In genomic region chr4:80137631-80138030, GRCh38 we compare ENCODE assay signal across 1 cellular context.
TF ChIP-seq lines count a peak whose summit lies in the region.

No MANE protein-coding gene starts in this region.

TF ChIP-seq in K562, 482 proteins besides CTCF, POLR2A, EP300 and RAD21 (continued from another document and continues in another):
- TF ChIP-seq ZBTB12 (CRISPR knock-in tag; IDR thresholded peaks at IDR 0.05), result no peak
- TF ChIP-seq DEAF1 (CRISPR knock-in tag; IDR thresholded peaks at IDR 0.05), result no peak
- TF ChIP-seq DPF2 (IDR thresholded peaks at IDR 0.05), result peak; percentile 76
- TF ChIP-seq NBN (IDR thresholded peaks at IDR 0.05; ENCODE audit: low read depth), result no peak
- no peak for TF ChIP-seq ETS1 (conservative IDR thresholded peaks at IDR 0.05; ENCODE audit: control insufficient read depth, low read depth, low read length)
- 0 out of 2 replicates have a peak, but pooled peaks have one; percentile 36 for TF ChIP-seq LEF1 (IDR thresholded peaks at IDR 0.05)
- no peak for TF ChIP-seq POLR2AphosphoS5 (IDR thresholded peaks at IDR 0.05; ENCODE audit: control insufficient read depth, insufficient read depth, low read depth, low read length)
- peak; percentile 41; the same call in 1 of the 2 replicates for TF ChIP-seq SMARCE1 (IDR thresholded peaks at IDR 0.05)
- no peak for TF ChIP-seq ZNF780A (CRISPR knock-in tag; IDR thresholded peaks at IDR 0.05)
- TF ChIP-seq CBFA2T2 (conservative IDR thresholded peaks at IDR 0.05), result no peak
- no peak for TF ChIP-seq KLF13 (tag; IDR thresholded peaks at IDR 0.05; ENCODE audit: borderline replicate concordance, low read depth)
- no peak for TF ChIP-seq NFYB (IDR thresholded peaks at IDR 0.05; ENCODE audit: extremely low read depth, insufficient read length)
- peak in 1 of 2 experiments; percentile 31 for TF ChIP-seq AFF1 (IDR thresholded peaks at IDR 0.05; ENCODE audit: low read depth in 1 of 2, partially characterized antibody in 2 of 2)
- peak; percentile 59 for TF ChIP-seq BRD9 (IDR thresholded peaks at IDR 0.05; ENCODE audit: low read depth, partially characterized antibody)
- 0 out of 2 replicates have a peak, but pooled peaks have one; percentile 43 for TF ChIP-seq SMARCA4 (IDR thresholded peaks at IDR 0.05)
- no peak for TF ChIP-seq RHOXF2B (CRISPR knock-in tag; conservative IDR thresholded peaks at IDR 0.05)
- TF ChIP-seq TCF7 (IDR thresholded peaks at IDR 0.05; ENCODE audit: borderline replicate concordance), result no peak
- TF ChIP-seq HES1 (IDR thresholded peaks at IDR 0.05; ENCODE audit: low read depth), result no peak
- TF ChIP-seq ZNF589 (CRISPR knock-in tag; IDR thresholded peaks at IDR 0.05; ENCODE audit: low read depth), result no peak
- no peak for TF ChIP-seq ZNF3 (CRISPR knock-in tag; IDR thresholded peaks at IDR 0.05)
- TF ChIP-seq SMARCA5 (IDR thresholded peaks at IDR 0.05), result 0 out of 2 replicates have a peak, but pooled peaks have one; percentile 15
- TF ChIP-seq CREB5 (CRISPR knock-in tag; IDR thresholded peaks at IDR 0.05), result no peak
- TF ChIP-seq ZEB2 (IDR thresholded peaks at IDR 0.05), result no peak
- no peak for TF ChIP-seq ZNF165 (CRISPR knock-in tag; IDR thresholded peaks at IDR 0.05; ENCODE audit: borderline replicate concordance)
- peak; percentile 66; the same call in 1 of the 2 replicates for TF ChIP-seq ARID3A (IDR thresholded peaks at IDR 0.05; ENCODE audit: borderline replicate concordance, low read depth, low read length)
- TF ChIP-seq ZBTB9 (CRISPR knock-in tag; IDR thresholded peaks at IDR 0.05), result no peak
- TF ChIP-seq NR0B1 (IDR thresholded peaks at IDR 0.05; ENCODE audit: partially characterized antibody), result no peak
- TF ChIP-seq BRF2 (IDR thresholded peaks at IDR 0.05; ENCODE audit: borderline replicate concordance, insufficient read depth, insufficient read length), result no peak
- TF ChIP-seq USF2 (CRISPR knock-in tag; IDR thresholded peaks at IDR 0.05), result no peak
- TF ChIP-seq POLR2G (IDR thresholded peaks at IDR 0.05; ENCODE audit: low read depth, low read length), result no peak
- no peak for TF ChIP-seq FOXO4 (CRISPR knock-in tag; IDR thresholded peaks at IDR 0.05)
- no peak for TF ChIP-seq KDM2B (CRISPR knock-in tag; IDR thresholded peaks at IDR 0.05)
- no peak; the same call in 1 of the 2 replicates for TF ChIP-seq PKNOX1 (IDR thresholded peaks at IDR 0.05)
- TF ChIP-seq TSC22D4 (tag; IDR thresholded peaks at IDR 0.05), result no peak
- no peak for TF ChIP-seq NFE2L1 (tag; IDR thresholded peaks at IDR 0.05; ENCODE audit: borderline replicate concordance, low read depth)
- peak; percentile 32; the same call in 1 of the 2 replicates for TF ChIP-seq TCF3 (CRISPR knock-in tag; IDR thresholded peaks at IDR 0.05)
